Comparison of ENCODE assay signal across 1 cellular context in the genomic region with DNA sequence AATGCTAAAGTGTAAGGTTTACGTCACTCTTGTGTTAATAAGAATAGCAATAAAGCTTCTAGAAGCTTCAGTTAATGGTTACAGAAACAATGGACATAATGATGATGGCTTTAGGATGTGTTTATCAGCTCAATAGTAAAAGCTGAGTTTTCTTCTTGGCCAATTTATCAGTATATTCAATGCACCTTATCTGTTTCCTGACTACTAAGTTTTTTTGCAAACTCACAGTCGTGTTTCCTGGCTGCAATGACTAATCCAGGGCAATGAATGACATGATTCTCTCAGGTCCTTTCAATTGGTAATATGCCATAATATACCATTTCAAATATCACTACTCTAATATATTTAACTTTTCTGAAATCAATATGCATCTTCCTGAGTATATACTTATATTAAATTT.
TF ChIP-seq lines count a peak whose summit lies in the region.

No MANE protein-coding gene starts in this region.

TF ChIP-seq in K562, 482 proteins besides CTCF, POLR2A, EP300 and RAD21 (continued from another document and continues in another):
- TF ChIP-seq KDM1A (IDR thresholded peaks at IDR 0.05) (peak in 1 of 2 experiments; percentile 61; a peak in 1 of 4 replicates), SOX6 (IDR thresholded peaks at IDR 0.05) (peak; percentile 85), PBX2 (CRISPR knock-in tag; IDR thresholded peaks at IDR 0.05; ENCODE audit: low read depth) (no peak), PBX2 (tag; conservative IDR thresholded peaks at IDR 0.05; ENCODE audit: low read depth) (0 out of 2 replicates have a peak, but pooled peaks have one; percentile 19), ZNF436 (CRISPR knock-in tag; IDR thresholded peaks at IDR 0.05) (no peak), ATF4 (CRISPR knock-in tag; IDR thresholded peaks at IDR 0.05) (no peak), ZNF561 (CRISPR knock-in tag; conservative IDR thresholded peaks at IDR 0.05) (no peak), CC2D1A (IDR thresholded peaks at IDR 0.05) (no peak), CREM (IDR thresholded peaks at IDR 0.05; ENCODE audit: low read depth) (no peak), ZBTB17 (CRISPR knock-in tag; IDR thresholded peaks at IDR 0.05) (no peak), CREB1 (IDR thresholded peaks at IDR 0.05) (no peak), CREB1 (CRISPR knock-in tag; IDR thresholded peaks at IDR 0.05) (no peak), ETV1 (tag; conservative IDR thresholded peaks at IDR 0.05; ENCODE audit: low read depth) (peak; percentile 36; the same call in 1 of the 2 replicates), FOXM1 (IDR thresholded peaks at IDR 0.05; ENCODE audit: low read depth) (peak; percentile 27; the same call in 1 of the 2 replicates), FOXM1 (CRISPR knock-in tag; IDR thresholded peaks at IDR 0.05; ENCODE audit: low read depth) (no peak), NCOA2 (IDR thresholded peaks at IDR 0.05; ENCODE audit: partially characterized antibody in 2 of 2) (no peak), GTF3C2 (IDR thresholded peaks at IDR 0.05; ENCODE audit: borderline replicate concordance, extremely low read depth, insufficient read length) (no peak), CXXC5 (CRISPR knock-in tag; IDR thresholded peaks at IDR 0.05) (no peak), NBN (IDR thresholded peaks at IDR 0.05; ENCODE audit: low read depth) (no peak), NCOA1 (IDR thresholded peaks at IDR 0.05; ENCODE audit: low read depth) (peak; percentile 19; the same call in 1 of the 2 replicates), KDM5B (IDR thresholded peaks at IDR 0.05; ENCODE audit: insufficient replicate concordance, low read depth, low read length) (no peak), ZFP91 (CRISPR knock-in tag; IDR thresholded peaks at IDR 0.05) (no peak), HMGN3 (IDR thresholded peaks at IDR 0.05; ENCODE audit: borderline replicate concordance, extremely low read depth, insufficient read length, low read depth, low read length) (no peak), ZFP1 (CRISPR knock-in tag; IDR thresholded peaks at IDR 0.05) (no peak), ZBTB1 (CRISPR knock-in tag; IDR thresholded peaks at IDR 0.05; ENCODE audit: borderline replicate concordance, low read depth) (no peak), TBP (optimal IDR thresholded peaks at IDR 0.05; ENCODE audit: low read depth, low read length) (no peak), ZNF146 (CRISPR knock-in tag; IDR thresholded peaks at IDR 0.05; ENCODE audit: unreplicated experiment) (no peak), SMARCA4 (IDR thresholded peaks at IDR 0.05) (peak; percentile 89), ZSCAN32 (CRISPR knock-in tag; IDR thresholded peaks at IDR 0.05) (no peak)
- TF ChIP-seq, protein P1, sequence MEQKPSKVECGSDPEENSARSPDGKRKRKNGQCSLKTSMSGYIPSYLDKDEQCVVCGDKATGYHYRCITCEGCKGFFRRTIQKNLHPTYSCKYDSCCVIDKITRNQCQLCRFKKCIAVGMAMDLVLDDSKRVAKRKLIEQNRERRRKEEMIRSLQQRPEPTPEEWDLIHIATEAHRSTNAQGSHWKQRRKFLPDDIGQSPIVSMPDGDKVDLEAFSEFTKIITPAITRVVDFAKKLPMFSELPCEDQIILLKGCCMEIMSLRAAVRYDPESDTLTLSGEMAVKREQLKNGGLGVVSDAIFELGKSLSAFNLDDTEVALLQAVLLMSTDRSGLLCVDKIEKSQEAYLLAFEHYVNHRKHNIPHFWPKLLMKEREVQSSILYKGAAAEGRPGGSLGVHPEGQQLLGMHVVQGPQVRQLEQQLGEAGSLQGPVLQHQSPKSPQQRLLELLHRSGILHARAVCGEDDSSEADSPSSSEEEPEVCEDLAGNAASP (IDR thresholded peaks at IDR 0.05) = no peak
- TF ChIP-seq, protein P2, sequence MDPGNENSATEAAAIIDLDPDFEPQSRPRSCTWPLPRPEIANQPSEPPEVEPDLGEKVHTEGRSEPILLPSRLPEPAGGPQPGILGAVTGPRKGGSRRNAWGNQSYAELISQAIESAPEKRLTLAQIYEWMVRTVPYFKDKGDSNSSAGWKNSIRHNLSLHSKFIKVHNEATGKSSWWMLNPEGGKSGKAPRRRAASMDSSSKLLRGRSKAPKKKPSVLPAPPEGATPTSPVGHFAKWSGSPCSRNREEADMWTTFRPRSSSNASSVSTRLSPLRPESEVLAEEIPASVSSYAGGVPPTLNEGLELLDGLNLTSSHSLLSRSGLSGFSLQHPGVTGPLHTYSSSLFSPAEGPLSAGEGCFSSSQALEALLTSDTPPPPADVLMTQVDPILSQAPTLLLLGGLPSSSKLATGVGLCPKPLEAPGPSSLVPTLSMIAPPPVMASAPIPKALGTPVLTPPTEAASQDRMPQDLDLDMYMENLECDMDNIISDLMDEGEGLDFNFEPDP (CRISPR knock-in tag; IDR thresholded peaks at IDR 0.05) = no peak
- TF ChIP-seq, protein P3, sequence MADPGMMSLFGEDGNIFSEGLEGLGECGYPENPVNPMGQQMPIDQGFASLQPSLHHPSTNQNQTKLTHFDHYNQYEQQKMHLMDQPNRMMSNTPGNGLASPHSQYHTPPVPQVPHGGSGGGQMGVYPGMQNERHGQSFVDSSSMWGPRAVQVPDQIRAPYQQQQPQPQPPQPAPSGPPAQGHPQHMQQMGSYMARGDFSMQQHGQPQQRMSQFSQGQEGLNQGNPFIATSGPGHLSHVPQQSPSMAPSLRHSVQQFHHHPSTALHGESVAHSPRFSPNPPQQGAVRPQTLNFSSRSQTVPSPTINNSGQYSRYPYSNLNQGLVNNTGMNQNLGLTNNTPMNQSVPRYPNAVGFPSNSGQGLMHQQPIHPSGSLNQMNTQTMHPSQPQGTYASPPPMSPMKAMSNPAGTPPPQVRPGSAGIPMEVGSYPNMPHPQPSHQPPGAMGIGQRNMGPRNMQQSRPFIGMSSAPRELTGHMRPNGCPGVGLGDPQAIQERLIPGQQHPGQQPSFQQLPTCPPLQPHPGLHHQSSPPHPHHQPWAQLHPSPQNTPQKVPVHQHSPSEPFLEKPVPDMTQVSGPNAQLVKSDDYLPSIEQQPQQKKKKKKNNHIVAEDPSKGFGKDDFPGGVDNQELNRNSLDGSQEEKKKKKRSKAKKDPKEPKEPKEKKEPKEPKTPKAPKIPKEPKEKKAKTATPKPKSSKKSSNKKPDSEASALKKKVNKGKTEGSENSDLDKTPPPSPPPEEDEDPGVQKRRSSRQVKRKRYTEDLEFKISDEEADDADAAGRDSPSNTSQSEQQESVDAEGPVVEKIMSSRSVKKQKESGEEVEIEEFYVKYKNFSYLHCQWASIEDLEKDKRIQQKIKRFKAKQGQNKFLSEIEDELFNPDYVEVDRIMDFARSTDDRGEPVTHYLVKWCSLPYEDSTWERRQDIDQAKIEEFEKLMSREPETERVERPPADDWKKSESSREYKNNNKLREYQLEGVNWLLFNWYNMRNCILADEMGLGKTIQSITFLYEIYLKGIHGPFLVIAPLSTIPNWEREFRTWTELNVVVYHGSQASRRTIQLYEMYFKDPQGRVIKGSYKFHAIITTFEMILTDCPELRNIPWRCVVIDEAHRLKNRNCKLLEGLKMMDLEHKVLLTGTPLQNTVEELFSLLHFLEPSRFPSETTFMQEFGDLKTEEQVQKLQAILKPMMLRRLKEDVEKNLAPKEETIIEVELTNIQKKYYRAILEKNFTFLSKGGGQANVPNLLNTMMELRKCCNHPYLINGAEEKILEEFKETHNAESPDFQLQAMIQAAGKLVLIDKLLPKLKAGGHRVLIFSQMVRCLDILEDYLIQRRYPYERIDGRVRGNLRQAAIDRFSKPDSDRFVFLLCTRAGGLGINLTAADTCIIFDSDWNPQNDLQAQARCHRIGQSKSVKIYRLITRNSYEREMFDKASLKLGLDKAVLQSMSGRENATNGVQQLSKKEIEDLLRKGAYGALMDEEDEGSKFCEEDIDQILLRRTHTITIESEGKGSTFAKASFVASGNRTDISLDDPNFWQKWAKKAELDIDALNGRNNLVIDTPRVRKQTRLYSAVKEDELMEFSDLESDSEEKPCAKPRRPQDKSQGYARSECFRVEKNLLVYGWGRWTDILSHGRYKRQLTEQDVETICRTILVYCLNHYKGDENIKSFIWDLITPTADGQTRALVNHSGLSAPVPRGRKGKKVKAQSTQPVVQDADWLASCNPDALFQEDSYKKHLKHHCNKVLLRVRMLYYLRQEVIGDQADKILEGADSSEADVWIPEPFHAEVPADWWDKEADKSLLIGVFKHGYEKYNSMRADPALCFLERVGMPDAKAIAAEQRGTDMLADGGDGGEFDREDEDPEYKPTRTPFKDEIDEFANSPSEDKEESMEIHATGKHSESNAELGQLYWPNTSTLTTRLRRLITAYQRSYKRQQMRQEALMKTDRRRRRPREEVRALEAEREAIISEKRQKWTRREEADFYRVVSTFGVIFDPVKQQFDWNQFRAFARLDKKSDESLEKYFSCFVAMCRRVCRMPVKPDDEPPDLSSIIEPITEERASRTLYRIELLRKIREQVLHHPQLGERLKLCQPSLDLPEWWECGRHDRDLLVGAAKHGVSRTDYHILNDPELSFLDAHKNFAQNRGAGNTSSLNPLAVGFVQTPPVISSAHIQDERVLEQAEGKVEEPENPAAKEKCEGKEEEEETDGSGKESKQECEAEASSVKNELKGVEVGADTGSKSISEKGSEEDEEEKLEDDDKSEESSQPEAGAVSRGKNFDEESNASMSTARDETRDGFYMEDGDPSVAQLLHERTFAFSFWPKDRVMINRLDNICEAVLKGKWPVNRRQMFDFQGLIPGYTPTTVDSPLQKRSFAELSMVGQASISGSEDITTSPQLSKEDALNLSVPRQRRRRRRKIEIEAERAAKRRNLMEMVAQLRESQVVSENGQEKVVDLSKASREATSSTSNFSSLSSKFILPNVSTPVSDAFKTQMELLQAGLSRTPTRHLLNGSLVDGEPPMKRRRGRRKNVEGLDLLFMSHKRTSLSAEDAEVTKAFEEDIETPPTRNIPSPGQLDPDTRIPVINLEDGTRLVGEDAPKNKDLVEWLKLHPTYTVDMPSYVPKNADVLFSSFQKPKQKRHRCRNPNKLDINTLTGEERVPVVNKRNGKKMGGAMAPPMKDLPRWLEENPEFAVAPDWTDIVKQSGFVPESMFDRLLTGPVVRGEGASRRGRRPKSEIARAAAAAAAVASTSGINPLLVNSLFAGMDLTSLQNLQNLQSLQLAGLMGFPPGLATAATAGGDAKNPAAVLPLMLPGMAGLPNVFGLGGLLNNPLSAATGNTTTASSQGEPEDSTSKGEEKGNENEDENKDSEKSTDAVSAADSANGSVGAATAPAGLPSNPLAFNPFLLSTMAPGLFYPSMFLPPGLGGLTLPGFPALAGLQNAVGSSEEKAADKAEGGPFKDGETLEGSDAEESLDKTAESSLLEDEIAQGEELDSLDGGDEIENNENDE (IDR thresholded peaks at IDR 0.05; ENCODE audit: low read depth, low read length) = no peak
- TF ChIP-seq, protein P4, sequence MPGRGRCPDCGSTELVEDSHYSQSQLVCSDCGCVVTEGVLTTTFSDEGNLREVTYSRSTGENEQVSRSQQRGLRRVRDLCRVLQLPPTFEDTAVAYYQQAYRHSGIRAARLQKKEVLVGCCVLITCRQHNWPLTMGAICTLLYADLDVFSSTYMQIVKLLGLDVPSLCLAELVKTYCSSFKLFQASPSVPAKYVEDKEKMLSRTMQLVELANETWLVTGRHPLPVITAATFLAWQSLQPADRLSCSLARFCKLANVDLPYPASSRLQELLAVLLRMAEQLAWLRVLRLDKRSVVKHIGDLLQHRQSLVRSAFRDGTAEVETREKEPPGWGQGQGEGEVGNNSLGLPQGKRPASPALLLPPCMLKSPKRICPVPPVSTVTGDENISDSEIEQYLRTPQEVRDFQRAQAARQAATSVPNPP (IDR thresholded peaks at IDR 0.05; ENCODE audit: borderline replicate concordance, insufficient read depth, insufficient read length) = no peak
